Comparison of ENCODE assay signal across 32 cellular contexts in genomic region chr7:139617074-139617473, GRCh38.
"Had no signal": no experiment of that assay in that cellular context is flagged by ENCODE, and none has a peak within 500 bp of the region (broad histone marks: within the 10 kb centered on the region; RNA-seq: fewer than 3 reads in every experiment).

No MANE protein-coding gene starts in this region.

- H3K36me3 ChIP-seq: uterus had no signal

- H3K4me1 ChIP-seq: pancreas, psoas muscle, spleen, suprapubic skin, testis, tibial artery, transverse colon, uterus had no signal

- H3K27ac ChIP-seq: pancreas, psoas muscle, skin epidermis, spleen, suprapubic skin, testis, tibial artery, transverse colon, upper lobe of right lung, uterus had no signal

- H3K27me3 Mint-ChIP-seq: naive thymus-derived CD8-positive, alpha-beta T cell; natural killer cell treated with Interleukin-12 subunit alpha and Interleukin-12 subunit beta and Interleukin-15 and Interleukin-18, amount 100 ng/mL, for 72 hours; progenitor cell of endocrine pancreas; stimulated activated memory B cell treated with anti-CD40 and anti-IgM and Interleukin-4, amounts not matched to agents 10 μg/mL and 1 μg/mL and 100 μg/mL, for 72 hours; stimulated activated naive CD8-positive, alpha-beta T cell treated with anti-CD3 and anti-CD28 coated beads, Interleukin-15, amount 100 ng/mL, for 72 hours; type B pancreatic cell had no signal

- H3K4me3 ChIP-seq: pancreas, psoas muscle, skin epidermis, smooth muscle cell, spleen, suprapubic skin, testis, tibial artery, transverse colon, upper lobe of right lung, uterus had no signal

- H3K27ac Mint-ChIP-seq: nephron progenitor cell; stimulated activated memory B cell treated with anti-CD40 and anti-IgM and Interleukin-4, amounts not matched to agents 10 μg/mL and 1 μg/mL and 100 μg/mL, for 72 hours; stimulated activated naive CD8-positive, alpha-beta T cell treated with anti-CD3 and anti-CD28 coated beads, Interleukin-15, amount 100 ng/mL, for 72 hours; type B pancreatic cell had no signal

- H3K4me3 Mint-ChIP-seq: naive thymus-derived CD8-positive, alpha-beta T cell; natural killer cell treated with Interleukin-12 subunit alpha and Interleukin-12 subunit beta and Interleukin-15 and Interleukin-18, amount 100 ng/mL, for 72 hours; nephron progenitor cell; neural crest cell; stimulated activated memory B cell treated with anti-CD40 and anti-IgM and Interleukin-4, amounts not matched to agents 10 μg/mL and 1 μg/mL and 100 μg/mL, for 72 hours; stimulated activated naive CD8-positive, alpha-beta T cell treated with anti-CD3 and anti-CD28 coated beads, Interleukin-15, amount 100 ng/mL, for 72 hours; type B pancreatic cell had no signal

- H3K9me3 ChIP-seq: neutrophil, pancreas, psoas muscle, spleen, suprapubic skin, testis, tibial artery, transverse colon, upper lobe of right lung, uterus had no signal

- FAIRE-seq: pancreas had no signal

- H3K4me1 Mint-ChIP-seq: nephron progenitor cell; stimulated activated memory B cell treated with anti-CD40 and anti-IgM and Interleukin-4, amounts not matched to agents 10 μg/mL and 1 μg/mL and 100 μg/mL, for 72 hours had no signal

- ATAC-seq: naive thymus-derived CD8-positive, alpha-beta T cell; natural killer cell treated with Interleukin-12 subunit alpha and Interleukin-12 subunit beta and Interleukin-15 and Interleukin-18, amount 100 ng/mL, for 72 hours; pancreas; psoas muscle; right cardiac atrium; sciatic nerve; stimulated activated memory B cell treated with anti-CD40 and anti-IgM and Interleukin-4, amounts not matched to agents 10 μg/mL and 1 μg/mL and 100 μg/mL, for 72 hours; stimulated activated naive CD8-positive, alpha-beta T cell treated with anti-CD3 and anti-CD28 coated beads, Interleukin-15, amount 100 ng/mL, for 72 hours; stimulated activated naive CD8-positive, alpha-beta T cell treated with anti-CD3 and anti-CD28 coated beads, Interleukin-15, Interleukin-2, amounts not matched to agents 100 U/mL and 50 U/mL, for 24 hours; upper lobe of right lung had no signal

- DNase-seq: naive thymus-derived CD8-positive, alpha-beta T cell; nephron progenitor cell; nucleus accumbens; pancreas; posterior cingulate gyrus; psoas muscle; right cardiac atrium; spleen; stimulated activated CD4-positive, alpha-beta T cell treated with anti-CD3 and anti-CD28 coated beads, Interleukin-12 subunit alpha, Interleukin-12 subunit beta, amount 100 ng/mL, for 4 hours; stimulated activated CD4-positive, alpha-beta T cell treated with anti-CD3 and anti-CD28 coated beads, Interleukin-1b, Interleukin-23, amount 100 ng/mL, for 48 hours; stimulated activated CD4-positive, alpha-beta T cell treated with anti-CD3 and anti-CD28 coated beads, Interleukin-4, amount 100 ng/mL, for 1 hour; stimulated activated CD4-positive, alpha-beta T cell treated with anti-CD3 and anti-CD28 coated beads, Interleukin-4, amount 100 ng/mL, for 4 hours; stimulated activated CD8-positive, alpha-beta memory T cell treated with anti-CD3 and anti-CD28 coated beads, Interleukin-4, amount 100 ng/mL, for 48 hours; stimulated activated naive CD4-positive, alpha-beta T cell; stimulated activated naive CD8-positive, alpha-beta T cell treated with anti-CD3 and anti-CD28 coated beads, Interleukin-15, amount 100 ng/mL, for 72 hours; stimulated activated naive CD8-positive, alpha-beta T cell treated with anti-CD3 and anti-CD28 coated beads, Interleukin-15, Interleukin-2, amounts not matched to agents 100 U/mL and 50 U/mL, for 24 hours; substantia nigra; testis; tibial artery; transverse colon; upper lobe of right lung; uterus had no signal

- H3K9me3 Mint-ChIP-seq: naive thymus-derived CD8-positive, alpha-beta T cell; natural killer cell treated with Interleukin-12 subunit alpha and Interleukin-12 subunit beta and Interleukin-15 and Interleukin-18, amount 100 ng/mL, for 72 hours; nephron progenitor cell; neural crest cell; stimulated activated memory B cell treated with anti-CD40 and anti-IgM and Interleukin-4, amounts not matched to agents 10 μg/mL and 1 μg/mL and 100 μg/mL, for 72 hours; stimulated activated naive CD8-positive, alpha-beta T cell treated with anti-CD3 and anti-CD28 coated beads, Interleukin-15, amount 100 ng/mL, for 72 hours; type B pancreatic cell had no signal
